ENCODE assay signal across 25 cellular contexts in genomic region chr20:16059841-16060240, GRCh38.
"Had no signal": no experiment of that assay in that cellular context is flagged by ENCODE, and none has a peak within 500 bp of the region (broad histone marks: within the 10 kb centered on the region; RNA-seq: fewer than 3 reads in every experiment).

No MANE protein-coding gene starts in this region.

- H3K9me3 Mint-ChIP-seq: immature natural killer cell; stimulated activated memory B cell treated with anti-CD40 and anti-IgM and Interleukin-4, amounts not matched to agents 10 μg/mL and 1 μg/mL and 100 μg/mL, for 72 hours; stimulated activated naive CD8-positive, alpha-beta T cell treated with anti-CD3 and anti-CD28 coated beads, Interleukin-15, amount 100 ng/mL, for 72 hours had no signal

- H3K9me3 ChIP-seq: left lung, lower lobe of right lung, ovary, right atrium auricular region, right lobe of liver, tibial nerve, upper lobe of right lung had no signal

- H3K4me2 ChIP-seq: smooth muscle cell had no signal

- H3K4me3 Mint-ChIP-seq: immature natural killer cell; naive thymus-derived CD8-positive, alpha-beta T cell; nephron progenitor cell; stimulated activated memory B cell treated with anti-CD40 and anti-IgM and Interleukin-4, amounts not matched to agents 10 μg/mL and 1 μg/mL and 100 μg/mL, for 72 hours; stimulated activated naive CD8-positive, alpha-beta T cell treated with anti-CD3 and anti-CD28 coated beads, Interleukin-15, amount 100 ng/mL, for 72 hours had no signal

- H3K27ac ChIP-seq: left lung, lower lobe of right lung, ovary, right atrium auricular region, right lobe of liver, tibial nerve, upper lobe of right lung had no signal

- H3K27me3 Mint-ChIP-seq: progenitor cell of endocrine pancreas; stimulated activated memory B cell treated with anti-CD40 and anti-IgM and Interleukin-4, amounts not matched to agents 10 μg/mL and 1 μg/mL and 100 μg/mL, for 72 hours; stimulated activated naive CD8-positive, alpha-beta T cell treated with anti-CD3 and anti-CD28 coated beads, Interleukin-15, amount 100 ng/mL, for 72 hours had no signal

- H3K27me3 ChIP-seq: left lung, ovary, right atrium auricular region, right lobe of liver, tibial nerve, upper lobe of right lung had no signal

- H3K36me3 ChIP-seq: left lung, lower lobe of right lung, ovary, right atrium auricular region, right lobe of liver, tibial nerve, upper lobe of right lung had no signal

- DNase-seq: hypothalamus; immature natural killer cell; kidney; left colon; left lung; lower lobe of right lung; mammary epithelial cell; mesenchymal stem cell; naive thymus-derived CD8-positive, alpha-beta T cell; nephron progenitor cell; ovary; right lobe of liver; stimulated activated CD4-positive, alpha-beta T cell treated with anti-CD3 and anti-CD28 coated beads, Interleukin-1b, Interleukin-23, amount 100 ng/mL, for 48 hours; stimulated activated CD4-positive, alpha-beta T cell treated with anti-CD3 and anti-CD28 coated beads, Interleukin-2, amount 100 ng/mL, for 48 hours; stimulated activated CD4-positive, alpha-beta T cell treated with anti-CD3 and anti-CD28 coated beads, Interleukin-4, amount 100 ng/mL, for 4 hours; stimulated activated CD8-positive, alpha-beta memory T cell treated with anti-CD3 and anti-CD28 coated beads, Interleukin-4, amount 100 ng/mL, for 48 hours; stimulated activated naive CD4-positive, alpha-beta T cell treated with Interleukin-2 at 50 U/mL for 16 hours; stimulated activated naive CD8-positive, alpha-beta T cell treated with anti-CD3 and anti-CD28 coated beads, Interleukin-15, amount 100 ng/mL, for 72 hours; substantia nigra; upper lobe of right lung had no signal

- ATAC-seq: left colon; left lung; lower lobe of right lung; naive thymus-derived CD8-positive, alpha-beta T cell; right lobe of liver; stimulated activated memory B cell treated with anti-CD40 and anti-IgM and Interleukin-4, amounts not matched to agents 10 μg/mL and 1 μg/mL and 100 μg/mL, for 72 hours; stimulated activated naive CD8-positive, alpha-beta T cell treated with anti-CD3 and anti-CD28 coated beads, Interleukin-15, amount 100 ng/mL, for 72 hours; upper lobe of right lung had no signal

- H3K4me1 Mint-ChIP-seq: immature natural killer cell; stimulated activated naive CD8-positive, alpha-beta T cell treated with anti-CD3 and anti-CD28 coated beads, Interleukin-15, amount 100 ng/mL, for 72 hours had no signal

- H3K4me3 ChIP-seq: left lung, lower lobe of right lung, ovary, right atrium auricular region, right lobe of liver, smooth muscle cell, tibial nerve, upper lobe of right lung had no signal

- H3K27ac Mint-ChIP-seq: immature natural killer cell; naive thymus-derived CD8-positive, alpha-beta T cell; nephron progenitor cell; progenitor cell of endocrine pancreas; stimulated activated memory B cell treated with anti-CD40 and anti-IgM and Interleukin-4, amounts not matched to agents 10 μg/mL and 1 μg/mL and 100 μg/mL, for 72 hours; stimulated activated naive CD8-positive, alpha-beta T cell treated with anti-CD3 and anti-CD28 coated beads, Interleukin-15, amount 100 ng/mL, for 72 hours had no signal

- H3K4me1 ChIP-seq: left lung, right lobe of liver had no signal

- H3K36me3 Mint-ChIP-seq: immature natural killer cell; naive thymus-derived CD8-positive, alpha-beta T cell; stimulated activated memory B cell treated with anti-CD40 and anti-IgM and Interleukin-4, amounts not matched to agents 10 μg/mL and 1 μg/mL and 100 μg/mL, for 72 hours had no signal
